9 cellular contexts compared by ENCODE assay signal in the genomic region with DNA sequence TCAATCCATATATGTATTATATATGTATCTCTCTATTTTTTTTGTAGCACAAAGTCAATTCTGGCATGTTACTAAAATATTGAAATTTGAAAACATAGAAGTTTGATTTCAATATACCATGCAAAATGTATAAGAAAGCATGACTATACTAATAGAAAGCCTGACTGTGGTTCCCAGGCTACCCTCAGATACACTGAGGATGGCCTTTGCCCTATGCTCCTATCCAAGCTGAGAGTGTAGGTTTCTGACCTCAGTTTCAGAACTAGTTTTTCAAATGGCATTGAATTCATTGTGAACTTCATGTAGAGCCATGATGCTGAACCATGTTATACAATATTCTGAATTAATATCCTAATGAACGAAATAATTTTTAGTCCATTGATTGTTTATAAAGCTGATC.
"Had no signal": no experiment of that assay in that cellular context is flagged by ENCODE, and none has a peak within 500 bp of the region (broad histone marks: within the 10 kb centered on the region; RNA-seq: fewer than 3 reads in every experiment).

No MANE protein-coding gene starts in this region.

- H3K4me2 ChIP-seq: GM23338 had no signal

- ATAC-seq: GM23338, HCT116 had no signal

- H3K9me3 ChIP-seq: HAP-1 had no signal

- H3K36me3 ChIP-seq: HAP-1 had no signal

- H2AFZ ChIP-seq: GM23248, GM23338 had no signal

- H3K27ac ChIP-seq: GM23248 had no signal

- H3K4me1 ChIP-seq: HAP-1 had no signal

- H3K4me3 ChIP-seq: GM23248, GM23338, HAP-1 had no signal

- H3K9ac ChIP-seq: GM23248 had no signal

- DNase-seq: GM23248, GOT3, H7, H9, HCEC 1CT, HFFc6 had no signal
